In genomic region chrX:103464071-103464773, GRCh38 we compare ENCODE assay signal across 8 cellular contexts. TPM values are rescaled to one million over a fixed set of nuclear protein-coding genes. Genes with fewer than 3 reads are reported as not detected.
DNase-seq lines count a peak whose midpoint lies in the region; ATAC-seq, FAIRE-seq and TF ChIP-seq lines count a peak whose summit lies in the region.

No MANE protein-coding gene starts in this region.

- H3K14ac ChIP-seq in trophoblast cell (ENCODE audit: low read length): no peak overlapping the region

- peak overlapping the region; percentile 12 for H4K12ac ChIP-seq in trophoblast cell (ENCODE audit: low read depth, low read length)

- no peak overlapping the region for H2AFZ ChIP-seq in trophoblast cell (ENCODE audit: insufficient read depth, low read length, poor library complexity)

- TF ChIP-seq POLR2A in GM12892 (IDR thresholded peaks at IDR 0.05; ENCODE audit: low read depth, low read length): no peak

- H3K79me2 ChIP-seq in trophoblast cell (ENCODE audit: control insufficient read depth, insufficient read depth, low read length, poor library complexity): no peaks in the 10 kb centered on the region

- peak overlapping the region; percentile 17 for H2BK120ac ChIP-seq in trophoblast cell (ENCODE audit: insufficient read depth, low read length, poor library complexity)

- H3K27me3 ChIP-seq in trophoblast cell (ENCODE audit: insufficient read depth, low read length): no peaks in the 10 kb centered on the region

- H3K4ac ChIP-seq in trophoblast cell (ENCODE audit: low read depth, low read length): no peak overlapping the region

- DNase-seq in AG08396 (ENCODE audit: low spot score) (peak; percentile 32), GM12892 (ENCODE audit: insufficient read length) (no peak), NCI-H1694 treated with DMSO at 0.1 percent for 48 hours (lab: John Stamatoyannopoulos, UW) (peak; percentile 52), foreskin melanocyte (peak; percentile 33), trophoblast cell (peak; percentile 18 to 64), activated gamma-delta T cell (lab: John Stamatoyannopoulos, UW) (no peak)
- peak; percentile 7 for DNase-seq in activated effector memory CD4-positive, alpha-beta T cell treated with Interleukin-2 at 50 U/mL for 16 hours

- no peaks in the 10 kb centered on the region for H3K9me3 ChIP-seq in trophoblast cell (ENCODE audit: insufficient read depth, low read depth, low read length)

- H2AK5ac ChIP-seq in trophoblast cell (ENCODE audit: low read length): no peak overlapping the region

- FAIRE-seq in GM12892 (lab: Jason Lieb, UNC): peak; percentile 79

- no peak overlapping the region for H3K23ac ChIP-seq in trophoblast cell (ENCODE audit: low read length)

- peak; percentile 73 for ATAC-seq in HG02759 (IDR thresholded peaks at IDR 0.05; ENCODE audit: unreplicated experiment)

- no peak overlapping the region for H3K27ac ChIP-seq in trophoblast cell (ENCODE audit: low read depth, low read length)

- H3K4me2 ChIP-seq in trophoblast cell (ENCODE audit: low read length): no peak overlapping the region

- WGBS in trophoblast cell (ENCODE audit: extremely low coverage, insufficient coverage, insufficient read length): no CpG with 5 or more reads among the region's 8 CpGs

- no peak overlapping the region for H3K4me3 ChIP-seq in trophoblast cell (ENCODE audit: low read depth, low read length)

- H3K4me1 ChIP-seq in trophoblast cell (ENCODE audit: control insufficient read depth in 1 of 2, insufficient read depth in 2 of 2, low read length in 2 of 2): no peaks in the 10 kb centered on the region

- H3K9ac ChIP-seq in trophoblast cell (ENCODE audit: low read length): no peak overlapping the region

- no peak overlapping the region for H2BK12ac ChIP-seq in trophoblast cell (ENCODE audit: low read length)

- no peak overlapping the region for H3K18ac ChIP-seq in trophoblast cell (ENCODE audit: low read length)

- H3K79me1 ChIP-seq in trophoblast cell (ENCODE audit: low read length): no peaks in the 10 kb centered on the region

- no peak overlapping the region for H4K91ac ChIP-seq in trophoblast cell (ENCODE audit: low read depth, low read length)

- H3K36me3 ChIP-seq in trophoblast cell (ENCODE audit: control insufficient read depth in 1 of 2, insufficient read depth in 2 of 2, low read length in 2 of 2): no peaks in the 10 kb centered on the region

- no peak overlapping the region for H2BK5ac ChIP-seq in trophoblast cell (ENCODE audit: low read depth, low read length, poor library complexity)

- no peak overlapping the region for H4K8ac ChIP-seq in trophoblast cell (ENCODE audit: low read depth, low read length)

RNA-seq across cellular contexts. Expression of gene RAB40A, which starts 55.1 kb away (rescaled TPM):
- 0.34 TPM for polyA plus RNA-seq in GM12892 (2012; ENCODE audit: missing spikeins)
- 0.03 and 0.07 TPM in 2 replicates for polyA plus RNA-seq in trophoblast cell (2013)

Comparison
In these comparisons a context has a peak if more than half of its experiments do, and no peak if none do; other contexts are left out.
1. DNase-seq: peak in AG08396 (single experiment), NCI-H1694 treated with DMSO at 0.1 percent for 48 hours (single experiment), activated effector memory CD4-positive, alpha-beta T cell treated with Interleukin-2 at 50 U/mL for 16 hours (single experiment), foreskin melanocyte (single experiment) and trophoblast cell (2 of 2); none in GM12892 (single experiment) and activated gamma-delta T cell (single experiment).